Comparison of ENCODE assay signal across 8 cellular contexts in the genomic region with DNA sequence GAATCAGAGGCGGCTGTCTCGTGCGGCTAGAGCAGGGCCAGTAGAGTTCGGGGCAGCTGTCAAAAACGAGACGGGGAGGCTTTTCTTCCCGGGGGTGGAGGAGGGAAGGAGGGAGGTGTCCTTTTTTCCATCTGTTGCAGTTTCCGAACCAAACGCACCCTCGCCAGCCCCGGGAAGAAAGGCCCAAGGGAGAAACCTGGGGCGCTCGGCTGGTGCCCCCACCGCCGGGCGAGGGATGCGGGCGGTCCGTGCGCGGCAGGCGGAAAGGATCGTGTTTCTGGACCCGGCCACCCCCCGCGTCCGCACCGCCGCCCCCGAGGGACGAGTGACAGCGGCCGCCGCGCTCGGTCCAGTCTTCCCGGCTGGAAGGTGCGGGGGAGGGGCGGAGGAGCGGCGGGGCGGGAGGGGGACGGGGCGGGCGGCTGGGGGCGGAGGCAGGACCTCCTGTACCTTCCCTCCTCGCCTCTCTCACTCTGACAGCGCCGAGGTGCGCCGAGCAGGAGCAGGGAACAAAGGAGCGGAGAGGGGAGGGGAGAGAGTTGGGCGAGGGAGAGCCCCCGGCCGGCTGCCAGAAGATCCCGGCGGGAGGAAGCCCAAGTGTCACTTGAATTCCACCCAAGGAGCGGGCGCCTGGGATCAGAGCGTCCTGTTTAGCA. TPM values are rescaled to one million over a fixed set of nuclear protein-coding genes. Genes with fewer than 3 reads are reported as not detected.
DNase-seq lines count a peak whose midpoint lies in the region; ATAC-seq and TF ChIP-seq lines count a peak whose summit lies in the region.

Gene TGIF1, plus strand, starts transcription at position 471 of the 656 bp plus-strand sequence. CDS start 318 bp downstream, outside the sequence.

- peak within 1 kb of the TSS; percentile 99 for H3K4me3 ChIP-seq in LNCaP clone FGC (ENCODE audit: low read depth, low read length)
- H3K4me3 ChIP-seq in breast epithelium = peak within 1 kb of the TSS; percentile 88 to 97 (median 88)
- H3K4me3 ChIP-seq in iPS-18a (ENCODE audit: low read length) = peak within 1 kb of the TSS; percentile 86
- H3K4me3 ChIP-seq in sigmoid colon = peak within 1 kb of the TSS; percentile 67 to 82 (median 78)

- peak within 1 kb of the TSS; percentile 96 for H3K9ac ChIP-seq in iPS-18a (ENCODE audit: low read length)

- POLR2A ChIA-PET in GM10248 (lab: Yijun Ruan, JAX) = interaction anchor here (0.6 kb wide), 1 partner anchor 181 kb away, joined by 3 read pairs; no protein-coding TSS in a partner anchor

- no peak for TF ChIP-seq EP300 in sigmoid colon (IDR thresholded peaks at IDR 0.05)

- H3K36me3 ChIP-seq in breast epithelium = no peaks in the 10 kb centered on the region
- no peaks in the 10 kb centered on the region for H3K36me3 ChIP-seq in iPS-18a (ENCODE audit: control insufficient read depth, low read depth, low read length)
- no peaks in the 10 kb centered on the region for H3K36me3 ChIP-seq in sigmoid colon

- H3K4me1 ChIP-seq in breast epithelium (no peaks in the 10 kb centered on the region), iPS-18a (ENCODE audit: control insufficient read depth, low read depth, low read length) (peaks cover 29% of the 10 kb centered on the region), sigmoid colon (peaks cover 0 to 28% (median 24%) of the 10 kb centered on the region in 4 donors)

- H3K9me3 ChIP-seq in breast epithelium (no peaks in the 10 kb centered on the region), iPS-18a (ENCODE audit: control insufficient read depth, low read depth, low read length) (no peaks in the 10 kb centered on the region), sigmoid colon (no peaks in the 10 kb centered on the region)

- H3K27ac ChIP-seq in breast epithelium (peak within 1 kb of the TSS; percentile 99 to 100), iPS-18a (ENCODE audit: low read length) (peak within 1 kb of the TSS; percentile 72), sigmoid colon (peak within 1 kb of the TSS; percentile 97 to 100 (median 99))

- CTCF ChIA-PET in GM10248 (lab: Yijun Ruan, JAX) = no interaction called here

- intact Hi-C loops in breast epithelium (cut with DNase I; ENCODE audit: low total_unique reads) = loop anchor here (2.0 kb wide), 1 partner anchor 143 kb away; no protein-coding TSS in a partner anchor
- intact Hi-C loops in sigmoid colon (cut with DNase I) = loop anchor here (2.0 to 10.0 kb wide), 6 partner anchors 105 to 1845 kb away; partner anchors contain the start of genes MYL12B, SMCHD1 and ZBTB14

- no peak for TF ChIP-seq POLR2A in breast epithelium (IDR thresholded peaks at IDR 0.05)
- TF ChIP-seq POLR2A in sigmoid colon (IDR thresholded peaks at IDR 0.05) = peak; percentile 80 to 86

- ATAC-seq in HG03108 (IDR thresholded peaks at IDR 0.05; ENCODE audit: unreplicated experiment) = no peak
- no peak for ATAC-seq in HG02642 (IDR thresholded peaks at IDR 0.05; ENCODE audit: poor library complexity, unreplicated experiment)

- H3K27me3 ChIP-seq in breast epithelium (no peaks in the 10 kb centered on the region), iPS-18a (ENCODE audit: control insufficient read depth, insufficient read depth, low read length) (no peaks in the 10 kb centered on the region), sigmoid colon (no peaks in the 10 kb centered on the region)

- DNase-seq in GM10248 (ENCODE audit: extremely low spot score) = peak; percentile 21
- no peak for DNase-seq in LNCaP clone FGC (ENCODE audit: low read depth)
- peak; percentile 11 for DNase-seq in T-helper 22 cell (ENCODE audit: low read depth)
- DNase-seq in breast epithelium (ENCODE audit: low spot score in 2 of 2) = peak; percentile 89 to 90
- peak; percentile 94 for DNase-seq in sigmoid colon

- WGBS in sigmoid colon, 2 donors = 0 to 1% methylated on average over 60 of the region's 60 CpGs

- TF ChIP-seq CTCF in GM10248 (IDR thresholded peaks at IDR 0.05; ENCODE audit: control extremely low read depth, extremely low read depth, low read depth, missing control alignments) (no peak), LNCaP clone FGC (IDR thresholded peaks at IDR 0.05; ENCODE audit: control insufficient read depth, extremely low read depth, insufficient read depth) (no peak), breast epithelium (IDR thresholded peaks at IDR 0.05) (peak in 1 of 3 donors; percentile 9), sigmoid colon (IDR thresholded peaks at IDR 0.05) (no peak)

RNA-seq across cellular contexts. Expression of gene TGIF1, which starts in this region (rescaled TPM):
- total RNA-seq in breast epithelium (100 to 1,000 TPM in 2 of 3 donors, 10 to 100 TPM in 1; 67.7 to 161 (median 108) TPM), sigmoid colon (10 to 100 TPM; 32.1 to 80.6 (median 50.6) TPM)
- 10 to 100 TPM; 34.7 to 72.1 (median 40.9) TPM for polyA plus RNA-seq in sigmoid colon
